In genomic region chr4:119977135-119977534, GRCh38 we compare ENCODE assay signal across 19 cellular contexts.
A peak's percentile ranks its signal among the peaks of the same experiment; 100 is the strongest.
DNase-seq lines count a peak whose midpoint lies in the region; ATAC-seq and TF ChIP-seq lines count a peak whose summit lies in the region.
"Had no signal": no experiment of that assay in that cellular context is flagged by ENCODE, and none has a peak within 500 bp of the region (broad histone marks: within the 10 kb centered on the region; RNA-seq: fewer than 3 reads in every experiment).

No MANE protein-coding gene starts in this region.

- H3K9me3 ChIP-seq in fibroblast of lung (ENCODE audit: control insufficient read depth, insufficient read depth, low read depth, low read length) = no peaks in the 10 kb centered on the region
- H3K9me3 ChIP-seq in muscle layer of colon (ENCODE audit: low read length) = no peaks in the 10 kb centered on the region
- H3K9me3 ChIP-seq in sigmoid colon = no peaks in the 10 kb centered on the region
- H3K9me3 ChIP-seq: BE2C, Caco-2 had no signal

- H3K4me3 ChIP-seq in fibroblast of lung (replicated peaks in 1 of 4; ENCODE audit: control extremely low read depth in 1 of 4, insufficient read depth in 1 of 4, low read depth in 3 of 4, low read length in 4 of 4) (no peak overlapping the region), muscle layer of colon (ENCODE audit: low read depth in 1 of 2, low read length in 2 of 2) (peak overlapping the region in 1 of 2 donors; percentile 9), sigmoid colon (no peak overlapping the region)
- H3K4me3 ChIP-seq: PC-9 had no signal

- intact Hi-C loops in sigmoid colon (cut with DNase I) = loop anchor here (2.0 to 10.0 kb wide), 3 partner anchors 85 to 348 kb away; partner anchors contain the start of gene PDE5A

- H2AFZ ChIP-seq in fibroblast of lung (ENCODE audit: low read length) = peak overlapping the region; percentile 3
- H2AFZ ChIP-seq: PC-9 had no signal

- TF ChIP-seq EP300 in sigmoid colon (IDR thresholded peaks at IDR 0.05) = no peak

- no peaks in the 10 kb centered on the region for H3K79me2 ChIP-seq in fibroblast of lung (ENCODE audit: control insufficient read depth, insufficient read depth, low read length)

- TF ChIP-seq CTCF in fibroblast of lung (conservative IDR thresholded peaks at IDR 0.05 in 1 of 2, IDR thresholded peaks at IDR 0.05 in 1 of 2; ENCODE audit: low read depth in 1 of 2, low read length in 2 of 2) (no peak), sigmoid colon (IDR thresholded peaks at IDR 0.05) (no peak)

- H3K4me1 ChIP-seq in fibroblast of lung (ENCODE audit: control insufficient read depth, extremely low read depth, insufficient read depth, low read length) (no peaks in the 10 kb centered on the region), muscle layer of colon (ENCODE audit: insufficient read depth, low read length) (peaks cover 25% of the 10 kb centered on the region), sigmoid colon (peaks cover 0 to 68% (median 31%) of the 10 kb centered on the region in 4 donors)
- H3K4me1 ChIP-seq: BE2C, Caco-2 had no signal

- TF ChIP-seq POLR2A in sigmoid colon (IDR thresholded peaks at IDR 0.05) = no peak

- H3K27me3 ChIP-seq in fibroblast of lung (ENCODE audit: control insufficient read depth, insufficient read depth, low read length) (no peaks in the 10 kb centered on the region), muscle layer of colon (ENCODE audit: control insufficient read depth in 1 of 2, insufficient read depth in 2 of 2, low read length in 2 of 2) (no peaks in the 10 kb centered on the region), sigmoid colon (no peaks in the 10 kb centered on the region)
- H3K27me3 ChIP-seq: BE2C had no signal

- H3K4me2 ChIP-seq in fibroblast of lung (ENCODE audit: extremely low read depth, insufficient read depth, low read length) = no peak overlapping the region
- H3K4me2 ChIP-seq: PC-9 had no signal

- WGBS in sigmoid colon, 2 donors = 66 to 86% methylated on average over 4 of the region's 4 CpGs

- H3K36me3 ChIP-seq in fibroblast of lung (ENCODE audit: control insufficient read depth, insufficient read depth, low read length) (no peaks in the 10 kb centered on the region), muscle layer of colon (ENCODE audit: insufficient read depth, low read length) (no peaks in the 10 kb centered on the region), sigmoid colon (no peaks in the 10 kb centered on the region)
- H3K36me3 ChIP-seq: BE2C had no signal

- H3K9ac ChIP-seq in fibroblast of lung (ENCODE audit: insufficient read depth, low read length) = no peak overlapping the region
- H3K9ac ChIP-seq in muscle layer of colon (ENCODE audit: low read length) = no peak overlapping the region

- H4K20me1 ChIP-seq in fibroblast of lung (ENCODE audit: control insufficient read depth, extremely low read depth, insufficient read depth, low read length) = no peaks in the 10 kb centered on the region

- DNase-seq in HT1080 (ENCODE audit: low read depth) (peak; percentile 1), fibroblast of lung (ENCODE audit: low read depth in 2 of 2) (peak in 1 of 2 donors; percentile 22), sigmoid colon (no peak), activated gamma-delta T cell treated with Interleukin-2 at 50 U/mL for 16 hours (no peak)
- DNase-seq: BE2C; Caco-2; CD4-positive, CD25-positive, alpha-beta regulatory T cell; Karpas-422; NCI-H1048; NCI-H1436; NCI-H1930; NCI-H226; PC-9; SIG-M5 had no signal

- ATAC-seq in HG03439 (IDR thresholded peaks at IDR 0.05; ENCODE audit: unreplicated experiment) = no peak
- ATAC-seq in GM18873 (IDR thresholded peaks at IDR 0.05; ENCODE audit: low FRiP score, unreplicated experiment) = no peak
- ATAC-seq in HG02885 (IDR thresholded peaks at IDR 0.05; ENCODE audit: poor library complexity, unreplicated experiment) = no peak

- H3K27ac ChIP-seq in fibroblast of lung (ENCODE audit: insufficient read depth, low read length) (no peak overlapping the region), muscle layer of colon (ENCODE audit: low read depth, low read length) (peak overlapping the region; percentile 88), sigmoid colon (peak overlapping the region; percentile 53 to 85 (median 80))
- H3K27ac ChIP-seq: PC-9, RWPE1 had no signal
